In genomic region chr2:41782306-41783158, GRCh38 we compare ENCODE assay signal across 8 cellular contexts.
DNase-seq lines count a peak whose midpoint lies in the region; ATAC-seq and TF ChIP-seq lines count a peak whose summit lies in the region.

No MANE protein-coding gene starts in this region.

- in situ Hi-C loops in brain microvascular endothelial cell (cut with HindIII; ENCODE audit: low pct_ligation_motif_present, low sequenced_read_pairs), result no loop called here

- H3K27me3 ChIP-seq in OCI-LY1 (ENCODE audit: insufficient read depth, low read length), result no peaks in the 10 kb centered on the region
- no peaks in the 10 kb centered on the region for H3K27me3 ChIP-seq in brain microvascular endothelial cell (replicated peaks)

- no peak overlapping the region for H2AFZ ChIP-seq in OCI-LY1 (ENCODE audit: low read length)

- no peak overlapping the region for H3K27ac ChIP-seq in OCI-LY1 (ENCODE audit: low read depth, low read length, poor library complexity, severe bottlenecking)
- H3K27ac ChIP-seq in brain microvascular endothelial cell, result no peak overlapping the region

- H3K4me3 ChIP-seq in AG09309 (ENCODE audit: control insufficient read depth, low read depth, low read length) (no peak overlapping the region), OCI-LY1 (ENCODE audit: low read depth, low read length, poor library complexity, severe bottlenecking) (no peak overlapping the region), brain microvascular endothelial cell (ENCODE audit: low read depth, low read length) (no peak overlapping the region)

- H3K9me2 ChIP-seq in OCI-LY1 (ENCODE audit: low read depth, low read length), result no peaks in the 10 kb centered on the region

- H3K79me2 ChIP-seq in OCI-LY1 (ENCODE audit: insufficient read depth, low read length), result no peaks in the 10 kb centered on the region

- no peaks in the 10 kb centered on the region for H3K4me1 ChIP-seq in OCI-LY1 (ENCODE audit: insufficient read depth, low read length, severe bottlenecking)

- no peaks in the 10 kb centered on the region for H3K9me3 ChIP-seq in OCI-LY1 (ENCODE audit: low read length)

- no peaks in the 10 kb centered on the region for H3K36me3 ChIP-seq in OCI-LY1 (ENCODE audit: insufficient read depth, low read length)
- H3K36me3 ChIP-seq in brain microvascular endothelial cell (replicated peaks), result no peaks in the 10 kb centered on the region

- H3K4me2 ChIP-seq in OCI-LY1 (ENCODE audit: low read length), result no peak overlapping the region

- H3K9ac ChIP-seq in OCI-LY1 (ENCODE audit: low read length), result no peak overlapping the region

- CTCF ChIA-PET in GM10248 (lab: Yijun Ruan, JAX), result interaction anchor here (0.8 to 1.7 kb wide), 9 partner anchors 9 to 1868 kb away, joined by 3 to 8 read pairs (median 3); no protein-coding TSS in a partner anchor

- H4K20me1 ChIP-seq in OCI-LY1 (ENCODE audit: insufficient read depth, low read length), result no peaks in the 10 kb centered on the region

- H3F3A ChIP-seq in OCI-LY1 (ENCODE audit: insufficient read depth, low read length), result no peaks in the 10 kb centered on the region

- ATAC-seq in HG03354 (IDR thresholded peaks at IDR 0.05; ENCODE audit: poor library complexity, severe bottlenecking, unreplicated experiment) (peak; percentile 67), HG02981 (IDR thresholded peaks at IDR 0.05; ENCODE audit: unreplicated experiment) (no peak)

- POLR2A ChIA-PET in GM10248 (lab: Yijun Ruan, JAX), result no interaction called here

- TF ChIP-seq CTCF in AG09309 (IDR thresholded peaks at IDR 0.05; ENCODE audit: control insufficient read depth, insufficient read depth, low read depth, low read length, missing control alignments) (peak; percentile 76), GM10248 (IDR thresholded peaks at IDR 0.05; ENCODE audit: control extremely low read depth, extremely low read depth, low read depth, missing control alignments) (peak; percentile 56), OCI-LY1 (IDR thresholded peaks at IDR 0.05; ENCODE audit: low read length) (peak; percentile 84), brain microvascular endothelial cell (IDR thresholded peaks at IDR 0.05; ENCODE audit: low read depth, low read length, missing control alignments) (peak; percentile 76)

- DNase-seq in AG09309 (ENCODE audit: low read depth) (no peak), GM10248 (ENCODE audit: extremely low spot score) (peak; percentile 34), brain microvascular endothelial cell (peak; percentile 20), kidney tubule cell (ENCODE audit: low spot score) (peak; percentile 53), superior temporal gyrus (ENCODE audit: extremely low spot score) (peak; percentile 83)
